23 cellular contexts compared by ENCODE assay signal in the genomic region with DNA sequence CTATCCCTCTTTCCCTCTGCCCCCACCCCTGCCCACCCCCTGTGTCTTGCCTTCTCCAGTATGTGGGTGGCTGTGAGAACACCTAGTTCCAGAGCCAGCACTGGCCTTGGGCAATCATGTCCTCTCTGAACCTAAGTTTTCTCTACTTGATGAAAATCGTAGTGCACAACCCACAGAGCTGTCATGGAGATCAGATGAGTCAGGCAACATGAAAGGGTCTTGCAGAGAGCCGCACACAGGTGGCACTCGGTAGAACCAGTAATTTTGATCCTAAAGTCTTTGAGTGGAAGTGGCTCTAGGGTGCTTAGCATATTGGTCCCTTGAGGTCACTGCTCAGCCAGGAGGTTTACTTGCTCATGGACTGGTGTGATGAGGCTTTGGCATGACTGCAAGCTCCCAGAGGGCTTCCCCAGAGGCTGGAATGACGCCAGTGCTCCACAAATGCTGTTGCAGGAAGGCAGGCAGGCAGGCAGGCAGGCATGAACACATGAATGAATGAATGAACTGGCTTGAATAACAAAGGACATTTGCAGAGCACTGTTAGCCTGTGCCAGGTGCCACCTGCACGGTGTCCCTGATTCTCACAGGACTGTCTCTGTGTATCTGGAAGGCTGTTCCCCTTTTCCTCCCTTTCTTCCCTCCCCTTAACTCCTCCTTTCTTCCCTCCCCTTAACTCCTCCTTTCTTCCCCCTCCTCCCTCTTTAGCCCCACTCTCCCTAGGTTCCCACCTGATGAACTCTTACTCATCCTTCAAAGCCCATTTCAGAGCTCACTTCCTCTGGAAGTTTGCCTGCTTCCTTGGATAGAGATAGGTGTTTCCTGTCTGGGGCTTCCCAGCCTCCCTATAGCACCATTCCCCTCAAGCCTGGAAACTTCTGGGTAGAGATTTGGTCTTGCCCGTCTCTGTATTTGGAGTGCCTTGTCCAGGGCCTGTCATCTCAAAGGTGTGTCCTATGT.
"Had no signal": no experiment of that assay in that cellular context is flagged by ENCODE, and none has a peak within 500 bp of the region (broad histone marks: within the 10 kb centered on the region; RNA-seq: fewer than 3 reads in every experiment).

No MANE protein-coding gene starts in this region.

- H3K36me3 Mint-ChIP-seq: activated CD4-positive, alpha-beta memory T cell treated with anti-CD3 and anti-CD28 coated beads for 36 hours; activated naive CD4-positive, alpha-beta T cell treated with anti-CD3 and anti-CD28 coated beads, Interleukin-2, amount 10 ng/mL, durations not matched to agents 7 days and 5 days; activated naive CD8-positive, alpha-beta T cell treated with anti-CD3 and anti-CD28 coated beads for 36 hours; T-cell had no signal

- H3K27ac Mint-ChIP-seq: activated CD4-positive, alpha-beta memory T cell treated with anti-CD3 and anti-CD28 coated beads for 36 hours; activated CD4-positive, alpha-beta T cell treated with anti-CD3 and anti-CD28 coated beads, Interleukin-2, amount 10 ng/mL, durations not matched to agents 7 days and 5 days; activated naive CD4-positive, alpha-beta T cell treated with anti-CD3 and anti-CD28 coated beads, Interleukin-2, amount 10 ng/mL, durations not matched to agents 7 days and 5 days; activated naive CD8-positive, alpha-beta T cell treated with anti-CD3 and anti-CD28 coated beads for 36 hours; activated T-cell treated with anti-CD3 and anti-CD28 coated beads, Interleukin-2, amount 50 U/mL, for 72 hours; activated T-helper 2 cell treated with anti-CD3 and anti-CD28 coated beads, Interferon-gamma antibody, Interleukin-2, Interleukin-4, amounts not matched to agents 10 μg/mL and 5 μg/mL and 100 μg/mL, durations not matched to agents 14 hours and 24 hours and 36 hours; T-cell had no signal

- ATAC-seq: activated T-cell treated with anti-CD3 and anti-CD28 coated beads, Interleukin-2, amount 50 U/mL, for 72 hours; T-cell had no signal

- H3K4me3 Mint-ChIP-seq: activated CD4-positive, alpha-beta memory T cell treated with anti-CD3 and anti-CD28 coated beads for 36 hours; activated CD4-positive, alpha-beta T cell treated with anti-CD3 and anti-CD28 coated beads, Interleukin-2, amount 10 ng/mL, durations not matched to agents 7 days and 5 days; activated naive CD4-positive, alpha-beta T cell treated with anti-CD3 and anti-CD28 coated beads, Interleukin-2, amount 10 ng/mL, durations not matched to agents 7 days and 5 days; activated naive CD8-positive, alpha-beta T cell treated with anti-CD3 and anti-CD28 coated beads for 36 hours; activated T-cell treated with anti-CD3 and anti-CD28 coated beads, Interleukin-2, amount 50 U/mL, for 72 hours; central memory CD8-positive, alpha-beta T cell; T-cell had no signal

- H3K4me1 ChIP-seq: SJSA1 had no signal

- H3K36me3 ChIP-seq: SJSA1 had no signal

- H3K4me3 ChIP-seq: SJSA1 had no signal

- H3K4me1 Mint-ChIP-seq: activated CD4-positive, alpha-beta T cell treated with anti-CD3 and anti-CD28 coated beads, Interleukin-2, amount 10 ng/mL, durations not matched to agents 7 days and 5 days; activated naive CD4-positive, alpha-beta T cell treated with anti-CD3 and anti-CD28 coated beads, Interleukin-2, amount 10 ng/mL, durations not matched to agents 7 days and 5 days; activated naive CD8-positive, alpha-beta T cell treated with anti-CD3 and anti-CD28 coated beads for 36 hours; central memory CD8-positive, alpha-beta T cell; T-cell had no signal

- H3K9me3 ChIP-seq: SJSA1 had no signal

- H3K27me3 ChIP-seq: SJSA1 had no signal

- H3K27me3 Mint-ChIP-seq: activated CD4-positive, alpha-beta T cell treated with anti-CD3 and anti-CD28 coated beads, Interleukin-2, amount 10 ng/mL, durations not matched to agents 7 days and 5 days; activated naive CD4-positive, alpha-beta T cell treated with anti-CD3 and anti-CD28 coated beads, Interleukin-2, amount 10 ng/mL, durations not matched to agents 7 days and 5 days had no signal

- DNase-seq: activated CD4-positive, alpha-beta memory T cell treated with anti-CD3 and anti-CD28 coated beads for 36 hours; activated CD4-positive, alpha-beta T cell treated with anti-CD3 and anti-CD28 coated beads, Interleukin-2, amount 10 ng/mL, durations not matched to agents 7 days and 5 days; activated CD4-positive, CD25-positive, alpha-beta regulatory T cell; activated CD8-positive, alpha-beta memory T cell treated with anti-CD3 and anti-CD28 coated beads for 24 hours; activated gamma-delta T cell treated with Interleukin-2 at 50 U/mL for 16 hours; activated naive CD4-positive, alpha-beta T cell treated with anti-CD3 and anti-CD28 coated beads, Interleukin-2, amount 10 ng/mL, durations not matched to agents 7 days and 5 days; activated naive CD8-positive, alpha-beta T cell treated with anti-CD3 and anti-CD28 coated beads for 36 hours; activated T-cell treated with anti-CD3 and anti-CD28 coated beads for 4 hours; activated T-cell treated with anti-CD3 and anti-CD28 coated beads, Interleukin-2, amount 50 U/mL, for 72 hours; MM.1S; NCI-H1105 treated with DMSO at 0.1 percent for 48 hours; NCI-H1436 treated with DMSO at 0.1 percent for 48 hours; NCI-H187; NCI-H2081; NCI-H446; NCI-H524; SHP77; T-cell; T-helper 2 cell had no signal

- H3K9me3 Mint-ChIP-seq: activated CD4-positive, alpha-beta memory T cell treated with anti-CD3 and anti-CD28 coated beads for 36 hours; activated T-helper 2 cell treated with anti-CD3 and anti-CD28 coated beads, Interferon-gamma antibody, Interleukin-2, Interleukin-4, amounts not matched to agents 10 μg/mL and 5 μg/mL and 100 μg/mL, durations not matched to agents 14 hours and 24 hours and 36 hours; central memory CD8-positive, alpha-beta T cell had no signal

- H3K27ac ChIP-seq: SJSA1, VCaP had no signal
